27 cellular contexts compared by ENCODE assay signal in the genomic region with DNA sequence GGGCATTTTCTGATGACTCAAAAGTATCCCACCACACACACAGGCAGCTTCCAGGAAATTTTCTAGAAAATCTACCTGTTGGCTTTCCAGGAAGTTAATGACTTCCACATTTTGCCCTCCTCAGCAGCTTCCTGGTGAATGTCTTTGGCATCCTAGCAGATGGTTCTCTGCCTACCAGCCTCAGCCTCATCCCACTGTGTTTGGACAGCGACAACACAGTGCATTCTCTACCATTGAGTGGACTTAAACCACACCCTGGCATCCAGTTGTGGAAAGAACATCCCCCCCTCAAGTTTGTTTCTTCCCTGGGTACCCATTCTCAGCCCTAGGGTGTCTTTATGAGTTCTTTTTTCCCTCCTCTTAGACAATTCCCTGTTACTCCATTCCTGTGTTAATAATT. TPM values are rescaled to one million over a fixed set of nuclear protein-coding genes. Genes with fewer than 3 reads are reported as not detected.
"Had no signal": no experiment of that assay in that cellular context is flagged by ENCODE, and none has a peak within 500 bp of the region (broad histone marks: within the 10 kb centered on the region; RNA-seq: fewer than 3 reads in every experiment).

No MANE protein-coding gene starts in this region.

- H2AFZ ChIP-seq: hepatocyte had no signal

- H3K27me3 ChIP-seq: hepatocyte, neutrophil, right atrium auricular region, sigmoid colon, stomach, transverse colon had no signal

- DNase-seq: effector CD4-positive, alpha-beta T cell; endodermal cell; foreskin melanocyte; head of caudate nucleus; kidney; left colon; left ventricle myocardium superior; mesendoderm; naive thymus-derived CD8-positive, alpha-beta T cell; posterior cingulate gyrus; sigmoid colon; small intestine; stimulated activated CD4-positive, alpha-beta T cell treated with anti-CD3 and anti-CD28 coated beads, Interleukin-12 subunit alpha, Interleukin-12 subunit beta, amount 100 ng/mL, for 4 hours; stimulated activated naive CD4-positive, alpha-beta T cell; stomach; substantia nigra; transverse colon had no signal

- H3K4me2 ChIP-seq: hepatocyte had no signal

- H3K4me1 ChIP-seq: right atrium auricular region, sigmoid colon, stomach, transverse colon had no signal

- H3K36me3 ChIP-seq: neutrophil, right atrium auricular region, sigmoid colon, stomach, thoracic aorta, transverse colon had no signal

- H3K27ac ChIP-seq: coronary artery, hepatocyte, neutrophil, right atrium auricular region, sigmoid colon, stomach, thoracic aorta, transverse colon had no signal

- H3K9me3 ChIP-seq: neutrophil, right atrium auricular region, sigmoid colon, stomach, thoracic aorta, transverse colon had no signal

- H3K4me3 Mint-ChIP-seq: endodermal cell; naive thymus-derived CD8-positive, alpha-beta T cell had no signal

- H3K4me3 ChIP-seq: coronary artery, hepatocyte, lung, right atrium auricular region, sigmoid colon, stomach, thoracic aorta, transverse colon had no signal

- H3K4me1 Mint-ChIP-seq: endodermal cell; naive thymus-derived CD8-positive, alpha-beta T cell had no signal

- H3K79me2 ChIP-seq: hepatocyte had no signal

- H3K27ac Mint-ChIP-seq: endodermal cell had no signal

- ATAC-seq: left colon; left ventricle myocardium superior; naive thymus-derived CD8-positive, alpha-beta T cell had no signal

RNA-seq across cellular contexts. Expression of gene GADL1, which starts 50.8 kb away (rescaled TPM):
- total RNA-seq: endothelial cell of umbilical vein; left colon; left ventricle myocardium superior; naive thymus-derived CD8-positive, alpha-beta T cell; osteoblast; right atrium auricular region; sigmoid colon; transverse colon had no signal
- polyA plus RNA-seq: endothelial cell of umbilical vein; hepatocyte; naive thymus-derived CD8-positive, alpha-beta T cell; neural cell; sigmoid colon; small intestine; urinary bladder had no signal
